Comparison of ENCODE assay signal across 10 cellular contexts in genomic region chr2:63853527-63854310, GRCh38. TPM values are rescaled to one million over a fixed set of nuclear protein-coding genes. Genes with fewer than 3 reads are reported as not detected.
DNase-seq lines count a peak whose midpoint lies in the region; ATAC-seq and TF ChIP-seq lines count a peak whose summit lies in the region.
"Had no signal": no experiment of that assay in that cellular context is flagged by ENCODE, and none has a peak within 500 bp of the region (broad histone marks: within the 10 kb centered on the region; RNA-seq: fewer than 3 reads in every experiment).

No MANE protein-coding gene starts in this region.

- H4K20me1 ChIP-seq in BLaER1 treated with 17β-estradiol and CSF1 and Interleukin-3, amounts not matched to agents 10 nM and 100 nM: peaks cover 0 to 35% (median 3%) of the 10 kb centered on the region in 11 experiments; a peak in 7 of 22 replicates

- peak overlapping the region in 2 of 3 donors; percentile 47 to 86 for H3K27ac Mint-ChIP-seq in IgD-negative memory B cell
- peak overlapping the region; percentile 5 for H3K27ac Mint-ChIP-seq in endothelial cell (ENCODE audit: unreplicated experiment)

- intact Hi-C loops in esophagus squamous epithelium (cut with DNase I): no loop called here

- ATAC-seq in HG02840 (IDR thresholded peaks at IDR 0.05; ENCODE audit: low FRiP score, unreplicated experiment) (no peak), GM18870 (IDR thresholded peaks at IDR 0.05; ENCODE audit: unreplicated experiment) (no peak)

- H3K4me1 Mint-ChIP-seq in IgD-negative memory B cell (peaks cover 17 to 42% (median 41%) of the 10 kb centered on the region in 3 donors), endothelial cell (ENCODE audit: unreplicated experiment) (peaks cover 25% of the 10 kb centered on the region)

- H3K4me2 ChIP-seq in BLaER1 treated with 17β-estradiol and CSF1 and Interleukin-3, amounts not matched to agents 10 nM and 100 nM: peak overlapping the region; percentile 25 to 85 (median 64); a peak in 20 of 22 replicates

- peak overlapping the region in 10 of 11 experiments; percentile 30 to 68 (median 54); a peak in 19 of 22 replicates for H3K27ac ChIP-seq in BLaER1 treated with 17β-estradiol and CSF1 and Interleukin-3, amounts not matched to agents 10 nM and 100 nM
- peak overlapping the region; percentile 12 for H3K27ac ChIP-seq in muscle layer of duodenum (ENCODE audit: low read length)
- H3K27ac ChIP-seq in esophagus squamous epithelium: peak overlapping the region in 2 of 4 donors; percentile 4 to 56

- DNase-seq in endothelial cell (ENCODE audit: low spot score) (no peak), ureter (ENCODE audit: low spot score) (no peak), esophagus squamous epithelium (lab: John Stamatoyannopoulos, UW) (no peak)
- DNase-seq: amygdala, NCI-H1436 had no signal

- TF ChIP-seq CTCF in endothelial cell (IDR thresholded peaks at IDR 0.05; ENCODE audit: unreplicated experiment) (no peak), esophagus squamous epithelium (IDR thresholded peaks at IDR 0.05) (no peak)

- H3K36me3 Mint-ChIP-seq in IgD-negative memory B cell (no peaks in the 10 kb centered on the region), endothelial cell (ENCODE audit: low read depth, unreplicated experiment) (no peaks in the 10 kb centered on the region)

- H3K27me3 Mint-ChIP-seq in IgD-negative memory B cell: no peaks in the 10 kb centered on the region
- no peaks in the 10 kb centered on the region for H3K27me3 Mint-ChIP-seq in endothelial cell (ENCODE audit: unreplicated experiment)

- peaks cover 27 to 84% (median 36%) of the 10 kb centered on the region in 10 experiments for H3K4me1 ChIP-seq in BLaER1 treated with 17β-estradiol and CSF1 and Interleukin-3, amounts not matched to agents 10 nM and 100 nM
- peaks cover 22 to 45% of the 10 kb centered on the region in 2 donors for H3K4me1 ChIP-seq in muscle layer of duodenum (ENCODE audit: control insufficient read depth in 1 of 2, insufficient read depth in 2 of 2, low read length in 2 of 2)
- peaks cover 0 to 60% (median 0%) of the 10 kb centered on the region in 3 donors for H3K4me1 ChIP-seq in esophagus squamous epithelium

- H3K27me3 ChIP-seq in BLaER1 treated with 17β-estradiol and CSF1 and Interleukin-3, amounts not matched to agents 10 nM and 100 nM: no peaks in the 10 kb centered on the region
- H3K27me3 ChIP-seq in muscle layer of duodenum (ENCODE audit: low read depth, low read length): no peaks in the 10 kb centered on the region
- no peaks in the 10 kb centered on the region for H3K27me3 ChIP-seq in esophagus squamous epithelium

- H3K4me3 Mint-ChIP-seq in IgD-negative memory B cell: no peak overlapping the region
- H3K4me3 Mint-ChIP-seq in endothelial cell (ENCODE audit: unreplicated experiment): no peak overlapping the region

- H3K36me3 ChIP-seq in BLaER1 treated with 17β-estradiol and CSF1 and Interleukin-3, amounts not matched to agents 10 nM and 100 nM: peaks cover 19 to 55% (median 37%) of the 10 kb centered on the region in 11 experiments
- peaks cover 9 to 13% of the 10 kb centered on the region in 2 donors for H3K36me3 ChIP-seq in muscle layer of duodenum (ENCODE audit: control insufficient read depth in 1 of 2, insufficient read depth in 2 of 2, low read length in 2 of 2)
- H3K36me3 ChIP-seq in esophagus squamous epithelium: peaks cover 3 to 32% (median 7%) of the 10 kb centered on the region in 3 donors

- peak overlapping the region in 2 of 11 experiments; percentile 25 to 40; a peak in 4 of 22 replicates for H3K9ac ChIP-seq in BLaER1 treated with 17β-estradiol and CSF1 and Interleukin-3, amounts not matched to agents 10 nM and 100 nM

- no peak for TF ChIP-seq POLR2A in esophagus squamous epithelium (IDR thresholded peaks at IDR 0.05)

- H3K9me3 ChIP-seq in BLaER1 treated with 17β-estradiol and CSF1 and Interleukin-3, amounts not matched to agents 10 nM and 100 nM (replicated peaks in 1 of 11): peaks cover 0 to 11% (median 2%) of the 10 kb centered on the region in 11 experiments; a peak in 8 of 22 replicates
- H3K9me3 ChIP-seq in muscle layer of duodenum (ENCODE audit: control insufficient read depth in 1 of 2, low read length in 2 of 2) (no peaks in the 10 kb centered on the region), esophagus squamous epithelium (no peaks in the 10 kb centered on the region)

- WGBS in esophagus squamous epithelium, 2 donors: 79 to 82% methylated on average over 4 of the region's 4 CpGs

- H3K4me3 ChIP-seq in BLaER1 treated with 17β-estradiol and CSF1 and Interleukin-3, amounts not matched to agents 10 nM and 100 nM: 0 out of 20 replicates have a peak overlapping the region, but pooled peaks of 2 of the 10 experiments have one; percentile 1 to 9
- H3K4me3 ChIP-seq in muscle layer of duodenum (ENCODE audit: low read depth in 1 of 2, low read length in 2 of 2) (no peak overlapping the region), esophagus squamous epithelium (no peak overlapping the region)

- H3K9me3 Mint-ChIP-seq in IgD-negative memory B cell (no peaks in the 10 kb centered on the region), endothelial cell (ENCODE audit: unreplicated experiment) (no peaks in the 10 kb centered on the region)

RNA-seq across cellular contexts. Expression of gene UGP2, which starts 12.0 kb away (rescaled TPM):
- polyA plus RNA-seq in IgD-negative memory B cell: 79.8 TPM
- total RNA-seq in endothelial cell (ENCODE audit: unreplicated experiment) (88.3 TPM), ureter (113 TPM), esophagus squamous epithelium (100 to 1,000 TPM in 2 of 4 donors, 10 to 100 TPM in 2; 70.1 to 110 (median 99.5) TPM)
